In the genomic region with DNA sequence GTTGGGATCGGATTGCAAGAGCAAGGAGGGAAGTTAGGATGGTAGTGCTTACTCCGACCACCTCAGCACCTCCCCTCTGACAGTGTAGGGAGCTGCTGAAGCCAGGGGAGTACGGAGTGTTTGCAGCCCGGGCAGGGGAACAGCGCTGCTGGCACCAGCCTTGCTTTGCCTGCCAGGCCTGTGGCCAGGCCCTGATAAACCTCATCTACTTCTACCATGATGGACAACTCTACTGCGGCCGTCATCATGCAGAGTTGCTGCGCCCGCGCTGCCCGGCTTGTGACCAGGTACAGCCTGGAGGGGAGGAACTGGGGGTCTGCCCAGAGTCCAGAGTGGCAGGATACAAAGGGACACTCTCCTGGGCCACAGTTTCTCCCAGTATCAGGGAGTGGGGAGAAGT, we compare ENCODE assay signal across 1 cellular context.
TF ChIP-seq lines count a peak whose summit lies in the region.

No MANE protein-coding gene starts in this region.

TF ChIP-seq in HepG2, 621 proteins besides CTCF, POLR2A, EP300 and RAD21:
- TF ChIP-seq, protein P1, sequence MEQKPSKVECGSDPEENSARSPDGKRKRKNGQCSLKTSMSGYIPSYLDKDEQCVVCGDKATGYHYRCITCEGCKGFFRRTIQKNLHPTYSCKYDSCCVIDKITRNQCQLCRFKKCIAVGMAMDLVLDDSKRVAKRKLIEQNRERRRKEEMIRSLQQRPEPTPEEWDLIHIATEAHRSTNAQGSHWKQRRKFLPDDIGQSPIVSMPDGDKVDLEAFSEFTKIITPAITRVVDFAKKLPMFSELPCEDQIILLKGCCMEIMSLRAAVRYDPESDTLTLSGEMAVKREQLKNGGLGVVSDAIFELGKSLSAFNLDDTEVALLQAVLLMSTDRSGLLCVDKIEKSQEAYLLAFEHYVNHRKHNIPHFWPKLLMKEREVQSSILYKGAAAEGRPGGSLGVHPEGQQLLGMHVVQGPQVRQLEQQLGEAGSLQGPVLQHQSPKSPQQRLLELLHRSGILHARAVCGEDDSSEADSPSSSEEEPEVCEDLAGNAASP (CRISPR knock-in tag; IDR thresholded peaks at IDR 0.05; ENCODE audit: borderline replicate concordance) = no peak
- TF ChIP-seq SNAI1 (CRISPR knock-in tag; IDR thresholded peaks at IDR 0.05; ENCODE audit: borderline replicate concordance) (no peak), AGO2 (optimal IDR thresholded peaks at IDR 0.05; ENCODE audit: low read depth, low read length) (peak; percentile 29), NR1H2 (CRISPR knock-in tag; IDR thresholded peaks at IDR 0.05; ENCODE audit: borderline replicate concordance, low read depth) (no peak), KLF11 (CRISPR knock-in tag; IDR thresholded peaks at IDR 0.05) (no peak), ZNF790 (CRISPR knock-in tag; IDR thresholded peaks at IDR 0.05; ENCODE audit: borderline replicate concordance) (no peak)
- TF ChIP-seq, protein P2, sequence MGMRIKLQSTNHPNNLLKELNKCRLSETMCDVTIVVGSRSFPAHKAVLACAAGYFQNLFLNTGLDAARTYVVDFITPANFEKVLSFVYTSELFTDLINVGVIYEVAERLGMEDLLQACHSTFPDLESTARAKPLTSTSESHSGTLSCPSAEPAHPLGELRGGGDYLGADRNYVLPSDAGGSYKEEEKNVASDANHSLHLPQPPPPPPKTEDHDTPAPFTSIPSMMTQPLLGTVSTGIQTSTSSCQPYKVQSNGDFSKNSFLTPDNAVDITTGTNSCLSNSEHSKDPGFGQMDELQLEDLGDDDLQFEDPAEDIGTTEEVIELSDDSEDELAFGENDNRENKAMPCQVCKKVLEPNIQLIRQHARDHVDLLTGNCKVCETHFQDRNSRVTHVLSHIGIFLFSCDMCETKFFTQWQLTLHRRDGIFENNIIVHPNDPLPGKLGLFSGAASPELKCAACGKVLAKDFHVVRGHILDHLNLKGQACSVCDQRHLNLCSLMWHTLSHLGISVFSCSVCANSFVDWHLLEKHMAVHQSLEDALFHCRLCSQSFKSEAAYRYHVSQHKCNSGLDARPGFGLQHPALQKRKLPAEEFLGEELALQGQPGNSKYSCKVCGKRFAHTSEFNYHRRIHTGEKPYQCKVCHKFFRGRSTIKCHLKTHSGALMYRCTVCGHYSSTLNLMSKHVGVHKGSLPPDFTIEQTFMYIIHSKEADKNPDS (CRISPR knock-in tag; IDR thresholded peaks at IDR 0.05) = 0 out of 2 replicates have a peak, but pooled peaks have one; percentile 6
- TF ChIP-seq, protein P3, sequence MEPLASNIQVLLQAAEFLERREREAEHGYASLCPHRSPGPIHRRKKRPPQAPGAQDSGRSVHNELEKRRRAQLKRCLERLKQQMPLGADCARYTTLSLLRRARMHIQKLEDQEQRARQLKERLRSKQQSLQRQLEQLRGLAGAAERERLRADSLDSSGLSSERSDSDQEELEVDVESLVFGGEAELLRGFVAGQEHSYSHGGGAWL (CRISPR knock-in tag; IDR thresholded peaks at IDR 0.05) = no peak
TF ChIP-seq in HepG2: peak in this region for 2.
